8 cellular contexts compared by ENCODE assay signal in genomic region chr3:50272911-50273688, GRCh38. TPM values are rescaled to one million over a fixed set of nuclear protein-coding genes. Genes with fewer than 3 reads are reported as not detected.
DNase-seq lines count a peak whose midpoint lies in the region; ATAC-seq and TF ChIP-seq lines count a peak whose summit lies in the region.

No MANE protein-coding gene starts in this region.

- DNase-seq in D341Med (ENCODE audit: low spot score) = peak; percentile 95
- DNase-seq in IMR-90 = peak; percentile 62
- DNase-seq in RWPE1 (ENCODE audit: low spot score) = peak; percentile 82
- DNase-seq in activated effector memory CD4-positive, alpha-beta T cell treated with Interleukin-2 at 50 U/mL for 16 hours = peak; percentile 73
- DNase-seq in foreskin keratinocyte = peak in 1 of 2 donors; percentile 47
- DNase-seq in neural progenitor cell (ENCODE audit: low spot score) = peak; percentile 89
- DNase-seq in stomach = peak; percentile 93

- peaks cover 30% of the 10 kb centered on the region for H3K4me1 ChIP-seq in IMR-90 (ENCODE audit: control insufficient read depth, insufficient read depth, low read length)
- H3K4me1 ChIP-seq in foreskin keratinocyte = peaks cover 14% of the 10 kb centered on the region
- H3K4me1 ChIP-seq in neural progenitor cell = peaks cover 25% of the 10 kb centered on the region
- H3K4me1 ChIP-seq in stomach = peaks cover 52 to 77% (median 69%) of the 10 kb centered on the region in 4 donors

- peaks cover 20% of the 10 kb centered on the region; the same call in 1 of the 2 replicates for H3K36me3 ChIP-seq in IMR-90 (ENCODE audit: control insufficient read depth, insufficient read depth, low read length)
- H3K36me3 ChIP-seq in neural progenitor cell = no peaks in the 10 kb centered on the region
- H3K36me3 ChIP-seq in stomach = peaks cover 8 to 49% (median 19%) of the 10 kb centered on the region in 4 donors

- H2AK5ac ChIP-seq in IMR-90 (ENCODE audit: low read depth, low read length) = peak overlapping the region; percentile 16; the same call in 1 of the 2 replicates

- WGBS in IMR-90 (ENCODE audit: extremely low coverage in 2 of 2, insufficient read length in 1 of 2), 2 experiments = 8% methylated on average over 21 of the region's 61 CpGs; no CpG with 5 or more reads in 1 of the 2 experiments
- 2 to 7% (median 3%) methylated on average over 29 to 61 of the region's 61 CpGs for WGBS in stomach, 5 donors

- H3K9ac ChIP-seq in IMR-90 (ENCODE audit: low read depth, low read length) = peak overlapping the region; percentile 7; the same call in 1 of the 2 replicates
- no peak overlapping the region for H3K9ac ChIP-seq in neural progenitor cell

- H3K4me3 Mint-ChIP-seq in neural progenitor cell = peak overlapping the region; percentile 79

- no peak overlapping the region for H4K5ac ChIP-seq in IMR-90 (ENCODE audit: low read depth, low read length)

- peak overlapping the region; percentile 76 for H3K27ac Mint-ChIP-seq in neural progenitor cell

- peak overlapping the region; percentile 87 for H2AK9ac ChIP-seq in IMR-90 (replicated peaks; ENCODE audit: low read depth, low read length, poor library complexity)

- H3K9me3 Mint-ChIP-seq in neural progenitor cell = no peaks in the 10 kb centered on the region

- no peak overlapping the region for H2BK5ac ChIP-seq in IMR-90 (ENCODE audit: low read depth, low read length, poor library complexity, severe bottlenecking)

- no peak overlapping the region; the same call in 1 of the 2 replicates for H4K91ac ChIP-seq in IMR-90 (ENCODE audit: insufficient read depth, low read depth, low read length)

- H3K23ac ChIP-seq in IMR-90 (ENCODE audit: low read depth, low read length) = peak overlapping the region; percentile 21; the same call in 1 of the 2 replicates

- H2AFZ ChIP-seq in IMR-90 (replicated peaks; ENCODE audit: low read length, poor library complexity) (peak overlapping the region; percentile 82), neural progenitor cell (replicated peaks) (peak overlapping the region; percentile 48)

- TF ChIP-seq CTCF in IMR-90 (conservative IDR thresholded peaks at IDR 0.05; ENCODE audit: low read depth, low read length) (peak; percentile 98), RWPE1 (conservative IDR thresholded peaks at IDR 0.05; ENCODE audit: low read depth) (peak; percentile 87), foreskin keratinocyte (conservative IDR thresholded peaks at IDR 0.05) (peak; percentile 98), neural progenitor cell (IDR thresholded peaks at IDR 0.05) (peak; percentile 96), stomach (IDR thresholded peaks at IDR 0.05) (peak in 6 of 7 experiments; percentile 69 to 100 (median 98))

- H3K4me3 ChIP-seq in IMR-90 (ENCODE audit: insufficient read depth, low read depth, low read length) = peak overlapping the region; percentile 7; the same call in 1 of the 2 replicates
- peak overlapping the region; percentile 31 for H3K4me3 ChIP-seq in neural progenitor cell
- peak overlapping the region; percentile 32 to 47 (median 38) for H3K4me3 ChIP-seq in stomach

- H4K20me1 ChIP-seq in IMR-90 (ENCODE audit: insufficient read depth, low read length) (no peaks in the 10 kb centered on the region), neural progenitor cell (ENCODE audit: low read depth) (no peaks in the 10 kb centered on the region)

- TF ChIP-seq POLR2A in IMR-90 (IDR thresholded peaks at IDR 0.05; ENCODE audit: low read depth, low read length) (peak; percentile 58; the same call in 1 of the 2 replicates), stomach (IDR thresholded peaks at IDR 0.05) (no peak)

- peak overlapping the region; percentile 57; the same call in 1 of the 2 replicates for H3K4ac ChIP-seq in IMR-90 (ENCODE audit: low read depth, low read length)

- no peak overlapping the region for H3K18ac ChIP-seq in IMR-90 (ENCODE audit: low read depth, low read length)

- TF ChIP-seq EP300 in stomach (IDR thresholded peaks at IDR 0.05) = no peak

- H3K27me3 Mint-ChIP-seq in neural progenitor cell (ENCODE audit: insufficient read depth, low read depth) = peaks cover 20% of the 10 kb centered on the region

- H3K4me1 Mint-ChIP-seq in neural progenitor cell = peaks cover 50% of the 10 kb centered on the region

- CTCF ChIA-PET in IMR-90 (lab: Yijun Ruan, JAX) (interaction anchor here (0.6 kb wide), 1 partner anchor 77 kb away, joined by 3 read pairs; no protein-coding TSS in a partner anchor), RWPE1 (lab: Yijun Ruan, JAX) (interaction anchor here (0.7 kb wide), 1 partner anchor 416 kb away, joined by 4 read pairs; no protein-coding TSS in a partner anchor)

- H3K4me2 ChIP-seq in IMR-90 (ENCODE audit: low read depth, low read length) (peak overlapping the region; percentile 62), neural progenitor cell (peak overlapping the region; percentile 66)

- no peaks in the 10 kb centered on the region for H3K36me3 Mint-ChIP-seq in neural progenitor cell

- no peak overlapping the region for H2BK20ac ChIP-seq in IMR-90 (ENCODE audit: low read depth, low read length)

- no peak overlapping the region for H3K27ac ChIP-seq in IMR-90 (ENCODE audit: insufficient read depth, low read length)
- H3K27ac ChIP-seq in RWPE1 = peak overlapping the region; percentile 44
- H3K27ac ChIP-seq in foreskin keratinocyte = no peak overlapping the region
- no peak overlapping the region for H3K27ac ChIP-seq in neural progenitor cell
- peak overlapping the region; percentile 37 to 88 (median 41) for H3K27ac ChIP-seq in stomach

- no peak overlapping the region for H3K56ac ChIP-seq in IMR-90 (ENCODE audit: extremely low read depth, insufficient read depth, low read length)

- POLR2A ChIA-PET in IMR-90 (lab: Charles Lee; ENCODE audit: unreplicated experiment) (no interaction called here), RWPE1 (lab: Yijun Ruan, JAX; ENCODE audit: low non-redundant PET) (no interaction called here)

- peak; percentile 99 for TF ChIP-seq RAD21 in IMR-90 (IDR thresholded peaks at IDR 0.05; ENCODE audit: low read length)

- BruUV-seq in IMR-90 (replicated peaks; lab: Mats Ljungman, UMichigan) = no TSS peak

- peak; percentile 65 for ATAC-seq in GM21423 (IDR thresholded peaks at IDR 0.05; ENCODE audit: unreplicated experiment)
- ATAC-seq in IMR-90 (ENCODE audit: low read depth) = peak; percentile 70
- peak; percentile 38 for ATAC-seq in foreskin keratinocyte

- H3K9me1 ChIP-seq in IMR-90 (ENCODE audit: insufficient read depth, low read length) = peaks cover 19% of the 10 kb centered on the region

- peak overlapping the region in 1 of 2 experiments; percentile 41; a peak in 1 of 4 replicates for H4K8ac ChIP-seq in IMR-90 (ENCODE audit: low read depth in 2 of 2, low read length in 2 of 2)

- H3F3A ChIP-seq in neural progenitor cell (ENCODE audit: low read depth) = peaks cover 13% of the 10 kb centered on the region

- in situ Hi-C loops in IMR-90 (cut with MboI; ENCODE audit: low sequenced_read_pairs) = loop anchor here (5.0 kb wide), 2 partner anchors 46 to 81 kb away; partner anchors contain the start of gene GNAT1

- H3K27me3 ChIP-seq in IMR-90 (ENCODE audit: control insufficient read depth, insufficient read depth, low read length) (no peaks in the 10 kb centered on the region), foreskin keratinocyte (peaks cover 10% of the 10 kb centered on the region), neural progenitor cell (peaks cover 54% of the 10 kb centered on the region), stomach (peaks cover 0 to 40% (median 26%) of the 10 kb centered on the region in 3 donors)

- dilution Hi-C loops in IMR-90 (cut with HindIII; ENCODE audit: low sequenced_read_pairs, unreplicated experiment) = no loop called here

- no peak overlapping the region for H3K14ac ChIP-seq in IMR-90 (replicated peaks; ENCODE audit: low read depth, low read length)

- H2BK15ac ChIP-seq in IMR-90 (ENCODE audit: low read depth, low read length) = no peak overlapping the region

- no peaks in the 10 kb centered on the region for H3K9me3 ChIP-seq in IMR-90 (ENCODE audit: control insufficient read depth, insufficient read depth, low read length)
- no peaks in the 10 kb centered on the region for H3K9me3 ChIP-seq in neural progenitor cell (ENCODE audit: low read depth)
- H3K9me3 ChIP-seq in stomach = no peaks in the 10 kb centered on the region

- H3K79me2 ChIP-seq in neural progenitor cell (ENCODE audit: low read depth) = no peaks in the 10 kb centered on the region

- H2BK120ac ChIP-seq in IMR-90 (ENCODE audit: low read depth, low read length) = peak overlapping the region; percentile 16; the same call in 1 of the 2 replicates

- intact Hi-C loops in IMR-90 (cut with micrococcal nuclease) (loop anchor here (1.0 kb wide), 3 partner anchors 13 to 81 kb away; no protein-coding TSS in a partner anchor), stomach (cut with DNase I; ENCODE audit: low total_unique reads) (loop anchor here (5.0 to 10.0 kb wide), 2 partner anchors 48 to 81 kb away; partner anchors contain the start of gene GNAT1)

- peaks cover 3 to 21% of the 10 kb centered on the region in 2 experiments; a peak in 3 of 4 replicates for H3K79me1 ChIP-seq in IMR-90 (ENCODE audit: low read depth in 1 of 2, low read length in 2 of 2)

RNA-seq across cellular contexts. Expression of gene SEMA3B, which starts 4.2 kb away (rescaled TPM):
- 3.9 and 4.3 TPM in 2 replicates for total RNA-seq in IMR-90 (2012; rRNA removed)
- 29.3 and 34.3 TPM in 2 replicates for polyA plus RNA-seq in IMR-90 (2012; rRNA removed)
- 22.0 and 34.4 TPM in 2 replicates for polyA plus RNA-seq in IMR-90 (2012; cell fraction: cytosol; rRNA removed)
- polyA plus RNA-seq in IMR-90 (2012; cell fraction: nucleus; rRNA removed; ENCODE audit: low replicate concordance) = 153 and 393 TPM in 2 replicates
- total RNA-seq in foreskin keratinocyte = 1.1 and 2.0 TPM in 2 replicates
- 1.3 and 2.3 TPM in 2 replicates for polyA plus RNA-seq in foreskin keratinocyte
- 0.80 and 8.6 TPM in 2 replicates for total RNA-seq in neural progenitor cell (ENCODE audit: low replicate concordance)
- 100 to 1,000 TPM in 4 of 5 donors, 10 to 100 TPM in 1; 53.6 to 310 (median 129) TPM for total RNA-seq in stomach
- 10 to 100 TPM; 40.1 to 79.9 (median 42.0) TPM for polyA plus RNA-seq in stomach

RNA-seq across cellular contexts. Expression of gene LSMEM2, which starts 5.8 kb away (rescaled TPM):
- under 0.01 TPM in 2 replicates for total RNA-seq in IMR-90 (2012; rRNA removed)
- not detected in 2 replicates for polyA plus RNA-seq in IMR-90 (2012; rRNA removed)
- not detected in 2 replicates for polyA plus RNA-seq in IMR-90 (2012; cell fraction: cytosol; rRNA removed)
- 0.37 and 0.52 TPM in 2 replicates for polyA plus RNA-seq in IMR-90 (2012; cell fraction: nucleus; rRNA removed; ENCODE audit: low replicate concordance)
- not detected in 2 replicates for total RNA-seq in foreskin keratinocyte
- 0.04 TPM in 1 of 2 replicates, not detected in the other for polyA plus RNA-seq in foreskin keratinocyte
- total RNA-seq in neural progenitor cell (ENCODE audit: low replicate concordance) = 0.37 TPM in 1 of 2 replicates, not detected in the other
- not detected for total RNA-seq in stomach
- polyA plus RNA-seq in stomach = under 1 TPM in 2 of 3 donors, not detected in 1; 0.31 to 0.58 TPM

RNA-seq across cellular contexts. Expression of gene IFRD2, which starts 19.1 kb away (rescaled TPM):
- total RNA-seq in IMR-90 (2012; rRNA removed) (48.6 and 52.7 TPM in 2 replicates), foreskin keratinocyte (140 and 166 TPM in 2 replicates), neural progenitor cell (ENCODE audit: low replicate concordance) (26.4 and 45.6 TPM in 2 replicates), stomach (100 to 1,000 TPM in 3 of 5 donors, 10 to 100 TPM in 2; 69.9 to 254 (median 193) TPM)
- polyA plus RNA-seq in IMR-90 (2012; rRNA removed) (79.1 and 85.2 TPM in 2 replicates), foreskin keratinocyte (137 and 158 TPM in 2 replicates), stomach (100 to 1,000 TPM in 2 of 3 donors, 10 to 100 TPM in 1; 98.1 to 118 (median 108) TPM)
- polyA plus RNA-seq in IMR-90 (2012; cell fraction: cytosol; rRNA removed) = 68.9 and 69.3 TPM in 2 replicates
- polyA plus RNA-seq in IMR-90 (2012; cell fraction: nucleus; rRNA removed; ENCODE audit: low replicate concordance) = 164 and 342 TPM in 2 replicates

RNA-seq across cellular contexts. Expression of gene HYAL3, which starts 26.1 kb away (rescaled TPM):
- 2.2 and 2.7 TPM in 2 replicates for total RNA-seq in IMR-90 (2012; rRNA removed)
- polyA plus RNA-seq in IMR-90 (2012; rRNA removed) = 5.7 and 7.6 TPM in 2 replicates
- polyA plus RNA-seq in IMR-90 (2012; cell fraction: cytosol; rRNA removed) = 7.4 and 11.3 TPM in 2 replicates
- 4.6 and 10.7 TPM in 2 replicates for polyA plus RNA-seq in IMR-90 (2012; cell fraction: nucleus; rRNA removed; ENCODE audit: low replicate concordance)
- 8.3 and 8.4 TPM in 2 replicates for total RNA-seq in foreskin keratinocyte
- polyA plus RNA-seq in foreskin keratinocyte = 11.4 and 12.4 TPM in 2 replicates
- 2.2 and 4.9 TPM in 2 replicates for total RNA-seq in neural progenitor cell (ENCODE audit: low replicate concordance)
- total RNA-seq in stomach = 1 to 10 TPM in 3 of 5 donors, not detected in 2; 1.3 to 3.9 (median 1.3) TPM
- 1 to 10 TPM; 5.0 to 7.9 (median 7.7) TPM for polyA plus RNA-seq in stomach

RNA-seq across cellular contexts. Expression of gene NAA80, which starts 26.1 kb away (rescaled TPM):
- 3.1 and 5.0 TPM in 2 replicates for total RNA-seq in IMR-90 (2012; rRNA removed)
- 14.2 and 14.4 TPM in 2 replicates for polyA plus RNA-seq in IMR-90 (2012; rRNA removed)
- polyA plus RNA-seq in IMR-90 (2012; cell fraction: cytosol; rRNA removed) = 7.4 and 10.9 TPM in 2 replicates
- 19.3 and 45.2 TPM in 2 replicates for polyA plus RNA-seq in IMR-90 (2012; cell fraction: nucleus; rRNA removed; ENCODE audit: low replicate concordance)
- total RNA-seq in foreskin keratinocyte = 11.5 and 14.3 TPM in 2 replicates
- polyA plus RNA-seq in foreskin keratinocyte = 15.0 and 16.8 TPM in 2 replicates
- total RNA-seq in neural progenitor cell (ENCODE audit: low replicate concordance) = 10.1 and 21.8 TPM in 2 replicates
- total RNA-seq in stomach = 100 to 1,000 TPM in 1 of 5 donors, 10 to 100 TPM in 3, 1 to 10 TPM in 1; 3.1 to 107 (median 22.3) TPM
- 10 to 100 TPM in 1 of 3 donors, 1 to 10 TPM in 2; 8.7 to 16.4 (median 9.7) TPM for polyA plus RNA-seq in stomach

Comparison
In these comparisons a context has a peak if more than half of its experiments do, and no peak if none do; other contexts are left out.
1. H3K27ac ChIP-seq: peak in RWPE1 (single experiment) and stomach (5 of 5); none in IMR-90 (single experiment), foreskin keratinocyte (single experiment) and neural progenitor cell (single experiment).
2. Peak in every context shown above with its lines, with median percentiles within 50 percentile points of each other: ATAC-seq, H3K4me3 ChIP-seq and CTCF ChIP-seq.